Comparison of ENCODE assay signal across 28 cellular contexts in the genomic region with DNA sequence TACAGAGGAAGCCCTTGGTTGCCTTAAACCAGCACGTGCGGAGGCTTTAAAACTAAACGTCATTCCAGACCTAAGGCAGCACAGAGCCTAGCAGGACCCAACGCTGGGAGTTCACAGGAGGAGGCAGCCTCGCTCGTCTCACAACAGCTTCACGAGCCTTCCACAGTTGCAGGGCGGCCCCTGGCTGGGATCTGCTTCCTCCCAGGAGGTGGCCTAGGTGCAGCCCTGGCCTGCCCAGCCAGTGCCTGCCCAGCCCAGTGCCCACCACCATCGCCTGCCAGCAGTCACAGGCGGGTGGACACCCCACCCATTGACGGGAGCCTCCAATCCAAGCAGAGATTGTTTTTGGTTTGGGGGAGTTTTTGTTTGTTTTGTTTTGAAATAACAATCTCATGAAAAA.
"Had no signal": no experiment of that assay in that cellular context is flagged by ENCODE, and none has a peak within 500 bp of the region (broad histone marks: within the 10 kb centered on the region; RNA-seq: fewer than 3 reads in every experiment).

No MANE protein-coding gene starts in this region.

- H3K36me3 ChIP-seq: adrenal gland, breast epithelium, cardiac muscle cell had no signal

- H3K9me3 ChIP-seq: adrenal gland had no signal

- H3K4me1 ChIP-seq: adrenal gland, breast epithelium had no signal

- ATAC-seq: activated CD4-positive, alpha-beta T cell treated with anti-CD3 and anti-CD28 coated beads for 36 hours; activated CD8-positive, alpha-beta memory T cell treated with anti-CD3 and anti-CD28 coated beads, Interleukin-2, amount 10 ng/mL, durations not matched to agents 7 days and 5 days; activated CD8-positive, alpha-beta T cell treated with anti-CD3 and anti-CD28 coated beads, Interleukin-2, amount 10 ng/mL, durations not matched to agents 7 days and 5 days; activated naive CD8-positive, alpha-beta T cell treated with anti-CD3 and anti-CD28 coated beads, Interleukin-2, amount 50 U/mL, for 24 hours; esophagus mucosa; T-helper 17 cell had no signal

- H3K27me3 ChIP-seq: adrenal gland had no signal

- DNase-seq: activated CD4-positive, alpha-beta memory T cell treated with anti-CD3 and anti-CD28 coated beads for 36 hours; activated CD4-positive, alpha-beta T cell treated with anti-CD3 and anti-CD28 coated beads for 36 hours; activated CD4-positive, alpha-beta T cell treated with anti-CD3 and anti-CD28 coated beads, Interleukin-2, amount 10 ng/mL, durations not matched to agents 24 days and 14 days; activated CD4-positive, CD25-positive, alpha-beta regulatory T cell; activated CD4-positive, CD25-positive, alpha-beta regulatory T cell treated with anti-CD3 and anti-CD28 coated beads, Interleukin-2, amount 50 U/mL, for 72 hours; activated CD8-positive, alpha-beta memory T cell treated with anti-CD3 and anti-CD28 coated beads, Interleukin-2, amount 10 ng/mL, durations not matched to agents 7 days and 5 days; activated CD8-positive, alpha-beta memory T cell treated with anti-CD3 and anti-CD28 coated beads, Interleukin-2, amount 50 U/mL, for 4 hours; activated CD8-positive, alpha-beta T cell treated with anti-CD3 and anti-CD28 coated beads, Interleukin-2, amount 10 ng/mL, durations not matched to agents 7 days and 5 days; activated effector memory CD4-positive, alpha-beta T cell treated with anti-CD3 and anti-CD28 coated beads, Interleukin-2, amount 50 U/mL, for 16 hours; activated naive CD4-positive, alpha-beta T cell treated with anti-CD3 and anti-CD28 coated beads for 36 hours; activated naive CD8-positive, alpha-beta T cell treated with anti-CD3 and anti-CD28 coated beads for 36 hours; activated naive CD8-positive, alpha-beta T cell treated with anti-CD3 and anti-CD28 coated beads, Interleukin-2, amount 50 U/mL, for 24 hours; activated T-cell treated with anti-CD3 and anti-CD28 coated beads, Interleukin-2, amount 50 U/mL, for 1 hour; activated T-cell treated with anti-CD3 and anti-CD28 coated beads, Interleukin-2, amount 50 U/mL, for 48 hours; adrenal gland; amygdala; aorta; dorsolateral prefrontal cortex; effector memory CD4-positive, alpha-beta T cell; endodermal cell; foreskin fibroblast; T-helper 1 cell; T-helper 17 cell; T1000 had no signal

- H3K4me3 ChIP-seq: adrenal gland, breast epithelium, cardiac muscle cell, coronary artery had no signal

- H3K27ac ChIP-seq: adrenal gland, breast epithelium, cardiac muscle cell, coronary artery had no signal
